15 cellular contexts compared by ENCODE assay signal in genomic region chrX:18617351-18617750, GRCh38. TPM values are rescaled to one million over a fixed set of nuclear protein-coding genes. Genes with fewer than 3 reads are reported as not detected.
DNase-seq lines count a peak whose midpoint lies in the region; ATAC-seq and TF ChIP-seq lines count a peak whose summit lies in the region.
"Had no signal": no experiment of that assay in that cellular context is flagged by ENCODE, and none has a peak within 500 bp of the region (broad histone marks: within the 10 kb centered on the region; RNA-seq: fewer than 3 reads in every experiment).

No MANE protein-coding gene starts in this region.

- no peak overlapping the region for H3K4me3 Mint-ChIP-seq in WTC11

- POLR2A ChIA-PET in WTC11 (lab: Charles Lee): no interaction called here

- intact Hi-C loops in left cardiac atrium (cut with DNase I): no loop called here
- intact Hi-C loops in upper lobe of right lung (cut with DNase I): no loop called here
- intact Hi-C loops in posterior vena cava (cut with DNase I): no loop called here

- H3K27me3 Mint-ChIP-seq in WTC11 (ENCODE audit: low read depth): no peaks in the 10 kb centered on the region

- no peaks in the 10 kb centered on the region for H3K36me3 Mint-ChIP-seq in WTC11

- 0 out of 2 replicates have a peak overlapping the region, but pooled peaks have one; percentile 12 for H3K27ac Mint-ChIP-seq in WTC11

- ATAC-seq in left cardiac atrium (no peak), WTC11 (no peak), upper lobe of right lung (peak; percentile 55), GM21528 (IDR thresholded peaks at IDR 0.05; ENCODE audit: low FRiP score, unreplicated experiment) (no peak), HG03139 (IDR thresholded peaks at IDR 0.05; ENCODE audit: unreplicated experiment) (no peak)
- ATAC-seq: Right ventricle myocardium inferior had no signal

- H3K4me3 ChIP-seq in cardiac muscle cell (no peak overlapping the region), upper lobe of right lung (no peak overlapping the region)
- H3K4me3 ChIP-seq: MG63, tibial nerve had no signal

- H3K9me3 ChIP-seq in cardiac muscle cell (ENCODE audit: low read depth) (no peaks in the 10 kb centered on the region), upper lobe of right lung (no peaks in the 10 kb centered on the region)
- H3K9me3 ChIP-seq: BE2C, MG63, tibial nerve had no signal

- peak; percentile 15 to 35 for DNase-seq in cardiac muscle cell (ENCODE audit: low read depth in 1 of 2, low spot score in 1 of 2)
- DNase-seq in left cardiac atrium: no peak
- DNase-seq in WTC11 (ENCODE audit: low spot score): no peak
- DNase-seq in iPS-NIHi11 (ENCODE audit: low spot score): peak; percentile 10
- no peak for DNase-seq in upper lobe of right lung
- DNase-seq in posterior vena cava (ENCODE audit: low spot score): no peak
- DNase-seq: activated CD4-positive, alpha-beta T cell treated with anti-CD3 and anti-CD28 coated beads, Interleukin-2, amount 50 U/mL, for 48 hours; BE2C; cerebellar nuclear complex; MG63 had no signal

- H3K4me1 ChIP-seq in cardiac muscle cell (ENCODE audit: low read depth): no peaks in the 10 kb centered on the region
- no peaks in the 10 kb centered on the region for H3K4me1 ChIP-seq in upper lobe of right lung
- H3K4me1 ChIP-seq: BE2C, tibial nerve had no signal

- H3K27ac ChIP-seq in cardiac muscle cell (no peak overlapping the region), upper lobe of right lung (no peak overlapping the region)
- H3K27ac ChIP-seq: tibial nerve had no signal

- CTCF ChIA-PET in WTC11 (lab: Charles Lee): no interaction called here

- H3K36me3 ChIP-seq in cardiac muscle cell: no peaks in the 10 kb centered on the region
- H3K36me3 ChIP-seq in upper lobe of right lung: no peaks in the 10 kb centered on the region
- H3K36me3 ChIP-seq: BE2C, MG63, tibial nerve had no signal

- no peaks in the 10 kb centered on the region for H3K9me3 Mint-ChIP-seq in WTC11

- TF ChIP-seq CTCF in cardiac muscle cell (IDR thresholded peaks at IDR 0.05; ENCODE audit: low read depth, low read length) (no peak), WTC11 (IDR thresholded peaks at IDR 0.05) (no peak), upper lobe of right lung (IDR thresholded peaks at IDR 0.05) (no peak)

- peaks cover 5% of the 10 kb centered on the region; the same call in 1 of the 2 replicates for H3K4me1 Mint-ChIP-seq in WTC11

- H3K27me3 ChIP-seq in cardiac muscle cell (no peaks in the 10 kb centered on the region), upper lobe of right lung (no peaks in the 10 kb centered on the region)
- H3K27me3 ChIP-seq: BE2C, MG63, tibial nerve had no signal

TF ChIP-seq in WTC11, 78 proteins besides CTCF, POLR2A, EP300 and RAD21:
- no peak for TF ChIP-seq HMGA2 (CRISPR knock-in tag; IDR thresholded peaks at IDR 0.05)

RNA-seq across cellular contexts. Expression of gene RS1, which starts 54.6 kb away (rescaled TPM):
- total RNA-seq in cardiac muscle cell (not detected in 2 replicates), left cardiac atrium (not detected), WTC11 (2021) (0.07 TPM in 1 of 3 replicates, not detected in the others), upper lobe of right lung (4.7 TPM), posterior vena cava (not detected)
- polyA plus RNA-seq in cardiac muscle cell: 0.14 TPM in 1 of 2 replicates, not detected in the other
- total RNA-seq: lower leg skin, Right ventricle myocardium inferior, tibial nerve had no signal

Comparison
In these comparisons a context has a peak if more than half of its experiments do, and no peak if none do; other contexts are left out.
1. DNase-seq: peak in cardiac muscle cell (2 of 2) and iPS-NIHi11 (single experiment); none in left cardiac atrium (single experiment), WTC11 (single experiment), upper lobe of right lung (single experiment) and posterior vena cava (single experiment).